Comparison of ENCODE assay signal across 25 cellular contexts in genomic region chr2:239716009-239716408, GRCh38.
DNase-seq lines count a peak whose midpoint lies in the region; FAIRE-seq and TF ChIP-seq lines count a peak whose summit lies in the region.
"Had no signal": no experiment of that assay in that cellular context is flagged by ENCODE, and none has a peak within 500 bp of the region (broad histone marks: within the 10 kb centered on the region; RNA-seq: fewer than 3 reads in every experiment).

No MANE protein-coding gene starts in this region.

- peaks cover 20% of the 10 kb centered on the region for H3K4me1 Mint-ChIP-seq in neural progenitor cell
- H3K4me1 Mint-ChIP-seq: CD4-positive, alpha-beta memory T cell had no signal

- H3K4me1 ChIP-seq in neural progenitor cell (peaks cover 5% of the 10 kb centered on the region), OCI-LY7 (ENCODE audit: insufficient read depth, low read length, poor library complexity, severe bottlenecking) (no peaks in the 10 kb centered on the region)
- H3K4me1 ChIP-seq: A549 had no signal

- no peaks in the 10 kb centered on the region for H3F3A ChIP-seq in neural progenitor cell (ENCODE audit: low read depth)

- POLR2A ChIA-PET in OCI-LY7 (lab: Charles Lee) = no interaction called here

- no peak overlapping the region for H3K4me2 ChIP-seq in neural progenitor cell
- H3K4me2 ChIP-seq in OCI-LY7 (ENCODE audit: low read length) = no peak overlapping the region
- H3K4me2 ChIP-seq: A549 had no signal

- CTCF ChIA-PET in OCI-LY7 (lab: Charles Lee; ENCODE audit: unreplicated experiment) = no interaction called here

- no peak for TF ChIP-seq CTCF in neural progenitor cell (IDR thresholded peaks at IDR 0.05)
- TF ChIP-seq CTCF in OCI-LY7 (conservative IDR thresholded peaks at IDR 0.05; ENCODE audit: low read length) = no peak

- H3K4me3 ChIP-seq in neural progenitor cell (no peak overlapping the region), OCI-LY7 (ENCODE audit: low read depth, low read length, poor library complexity, severe bottlenecking) (no peak overlapping the region)
- H3K4me3 ChIP-seq: A549, GM23248, SK-N-MC had no signal

- in situ Hi-C loops in G401 (cut with HindIII; ENCODE audit: low sequenced_read_pairs) = no loop called here

- H2AFZ ChIP-seq in neural progenitor cell (replicated peaks) (no peak overlapping the region), OCI-LY7 (ENCODE audit: low read length) (no peak overlapping the region)
- H2AFZ ChIP-seq: GM23248 had no signal

- no peaks in the 10 kb centered on the region for H3K27me3 ChIP-seq in neural progenitor cell

- H3K79me2 ChIP-seq in neural progenitor cell (ENCODE audit: low read depth) = no peaks in the 10 kb centered on the region
- H3K79me2 ChIP-seq in OCI-LY7 (ENCODE audit: insufficient read depth, low read depth, low read length) = no peaks in the 10 kb centered on the region

- H3K9me3 Mint-ChIP-seq in neural progenitor cell = peaks cover 23% of the 10 kb centered on the region

- H4K20me1 ChIP-seq in neural progenitor cell (ENCODE audit: low read depth) (no peaks in the 10 kb centered on the region), OCI-LY7 (ENCODE audit: insufficient read depth, low read length) (no peaks in the 10 kb centered on the region)

- no peaks in the 10 kb centered on the region for H3K9me3 ChIP-seq in neural progenitor cell (ENCODE audit: low read depth)
- H3K9me3 ChIP-seq in OCI-LY7 (ENCODE audit: low read length) = no peaks in the 10 kb centered on the region

- no peak overlapping the region for H3K9ac ChIP-seq in neural progenitor cell
- H3K9ac ChIP-seq: GM23248 had no signal

- BruUV-seq in OCI-LY7 (replicated peaks; lab: Mats Ljungman, UMichigan) = no TSS peak

- H3K36me3 ChIP-seq in neural progenitor cell = no peaks in the 10 kb centered on the region
- no peaks in the 10 kb centered on the region for H3K36me3 ChIP-seq in OCI-LY7 (ENCODE audit: insufficient read depth, low read length)

- no peak for DNase-seq in neural progenitor cell (ENCODE audit: low spot score)
- no peak for DNase-seq in urothelium cell line (ENCODE audit: low spot score)
- no peak for DNase-seq in OCI-LY7 (ENCODE audit: low spot score)
- no peak for DNase-seq in G401 (ENCODE audit: low spot score)
- no peak for DNase-seq in NK-92 treated with Interleukin-12 subunit alpha and Interleukin-12 subunit beta, amount 100 ng/mL, for 24 hours (lab: John Stamatoyannopoulos, UW)
- DNase-seq: AML-193; CD4-positive, alpha-beta memory T cell; COR-L47; DMS53; H7; NCI-H1092; NCI-H1417 treated with DMSO at 0.1 percent for 48 hours; NCI-H1694 treated with DMSO at 0.1 percent for 48 hours; NCI-H2081; NCI-H2227 treated with DMSO at 0.1 percent for 48 hours; OCI-M1; SIG-M5 had no signal

- no peaks in the 10 kb centered on the region for H3K9me2 ChIP-seq in OCI-LY7 (ENCODE audit: insufficient read depth, low read length)

- H3K27ac ChIP-seq in angular gyrus (ENCODE audit: low read depth, low read length) (peak overlapping the region; percentile 20), cingulate gyrus (ENCODE audit: low read depth, low read length) (peak overlapping the region; percentile 11), neural progenitor cell (no peak overlapping the region), OCI-LY7 (ENCODE audit: low read depth, low read length, poor library complexity, severe bottlenecking) (no peak overlapping the region)
- H3K27ac ChIP-seq: A549, GM23248, SK-N-MC had no signal

- no peak overlapping the region for H3K4me3 Mint-ChIP-seq in neural progenitor cell
- H3K4me3 Mint-ChIP-seq: CD4-positive, alpha-beta memory T cell had no signal

- intact Hi-C loops in OCI-LY7 (cut with micrococcal nuclease; ENCODE audit: unreplicated experiment) = no loop called here

- no peaks in the 10 kb centered on the region for H3K36me3 Mint-ChIP-seq in neural progenitor cell

- peak overlapping the region; percentile 2 for H3K27ac Mint-ChIP-seq in neural progenitor cell
- H3K27ac Mint-ChIP-seq: CD4-positive, alpha-beta memory T cell had no signal

- H3K27me3 Mint-ChIP-seq in neural progenitor cell (ENCODE audit: insufficient read depth, low read depth) = peaks cover 27% of the 10 kb centered on the region

- peak; percentile 46 for FAIRE-seq in urothelium cell line (lab: Jason Lieb, UNC)
- FAIRE-seq: A549, G401.6, HTR-8/SVneo, RCC 7860 had no signal

Comparison
In these comparisons a context has a peak if more than half of its experiments do, and no peak if none do; other contexts are left out.
1. H3K27ac ChIP-seq: peak in angular gyrus (single experiment) and cingulate gyrus (single experiment); none in neural progenitor cell (single experiment) and OCI-LY7 (single experiment).